ENCODE assay signal across 28 cellular contexts in the genomic region with DNA sequence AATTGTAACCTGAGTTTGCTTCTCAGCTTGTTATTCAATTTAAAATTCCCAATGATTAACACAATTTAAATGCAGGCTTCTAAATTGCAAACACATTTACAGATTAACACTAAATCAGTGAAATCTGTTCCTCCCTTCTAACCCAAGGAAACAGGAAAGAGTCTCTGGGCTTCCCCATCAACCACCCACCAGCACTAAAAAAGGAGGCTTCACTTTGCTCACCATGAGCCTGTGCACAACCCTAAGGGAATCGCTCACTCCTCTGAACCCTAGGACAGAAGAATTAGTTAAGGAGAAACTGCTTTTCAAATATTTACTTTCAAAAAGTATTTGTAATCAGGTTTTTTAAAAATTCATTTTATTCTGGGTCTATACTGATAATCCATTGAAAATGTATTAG.
"Had no signal": no experiment of that assay in that cellular context is flagged by ENCODE, and none has a peak within 500 bp of the region (broad histone marks: within the 10 kb centered on the region; RNA-seq: fewer than 3 reads in every experiment).

No MANE protein-coding gene starts in this region.

- H2AFZ ChIP-seq: parathyroid adenoma had no signal

- ATAC-seq: natural killer cell; psoas muscle; right cardiac atrium; right lobe of liver; stimulated activated effector memory CD8-positive, alpha-beta T cell treated with anti-CD3 and anti-CD28 coated beads, Interleukin-12 subunit alpha, Interleukin-12 subunit beta, amount 100 ng/mL, for 72 hours; stimulated activated naive B cell treated with anti-CD40 and anti-IgM and Interleukin-4, amounts not matched to agents 10 μg/mL and 1 μg/mL and 100 μg/mL, for 72 hours had no signal

- FAIRE-seq: small intestine, urothelium cell line had no signal

- H3K27ac Mint-ChIP-seq: natural killer cell; progenitor cell of endocrine pancreas; stimulated activated effector memory CD8-positive, alpha-beta T cell treated with anti-CD3 and anti-CD28 coated beads, Interleukin-12 subunit alpha, Interleukin-12 subunit beta, amount 100 ng/mL, for 72 hours; stimulated activated naive B cell treated with anti-CD40 and anti-IgM and Interleukin-4, amounts not matched to agents 10 μg/mL and 1 μg/mL and 100 μg/mL, for 72 hours; stimulated activated naive CD8-positive, alpha-beta T cell treated with anti-CD3 and anti-CD28 coated beads, Interleukin-15, Interleukin-2, amounts not matched to agents 100 ng/mL and 50 ng/mL, for 24 hours had no signal

- H3K36me3 ChIP-seq: ovary, right lobe of liver, sigmoid colon, stomach, thoracic aorta, thyroid gland, tibial nerve, upper lobe of left lung, vagina had no signal

- H3K4me1 Mint-ChIP-seq: natural killer cell; stimulated activated effector memory CD8-positive, alpha-beta T cell treated with anti-CD3 and anti-CD28 coated beads, Interleukin-12 subunit alpha, Interleukin-12 subunit beta, amount 100 ng/mL, for 72 hours; stimulated activated naive B cell treated with anti-CD40 and anti-IgM and Interleukin-4, amounts not matched to agents 10 μg/mL and 1 μg/mL and 100 μg/mL, for 72 hours had no signal

- H3K36me3 Mint-ChIP-seq: natural killer cell; stimulated activated effector memory CD8-positive, alpha-beta T cell treated with anti-CD3 and anti-CD28 coated beads, Interleukin-12 subunit alpha, Interleukin-12 subunit beta, amount 100 ng/mL, for 72 hours; stimulated activated naive B cell treated with anti-CD40 and anti-IgM and Interleukin-4, amounts not matched to agents 10 μg/mL and 1 μg/mL and 100 μg/mL, for 72 hours had no signal

- H3K9ac ChIP-seq: parathyroid adenoma had no signal

- H3K27me3 ChIP-seq: ovary, right lobe of liver, sigmoid colon, stomach, thyroid gland, tibial nerve, upper lobe of left lung, vagina had no signal

- H3K4me1 ChIP-seq: parathyroid adenoma, psoas muscle, right lobe of liver, sigmoid colon, stomach, thyroid gland, tibial nerve, upper lobe of left lung, vagina had no signal

- H3K4me3 Mint-ChIP-seq: natural killer cell; nephron; stimulated activated effector memory CD8-positive, alpha-beta T cell treated with anti-CD3 and anti-CD28 coated beads, Interleukin-12 subunit alpha, Interleukin-12 subunit beta, amount 100 ng/mL, for 72 hours; stimulated activated naive B cell treated with anti-CD40 and anti-IgM and Interleukin-4, amounts not matched to agents 10 μg/mL and 1 μg/mL and 100 μg/mL, for 72 hours; stimulated activated naive CD8-positive, alpha-beta T cell treated with anti-CD3 and anti-CD28 coated beads, Interleukin-15, Interleukin-2, amounts not matched to agents 100 ng/mL and 50 ng/mL, for 24 hours had no signal

- DNase-seq: natural killer cell; occipital lobe; ovary; posterior cingulate gyrus; psoas muscle; right cardiac atrium; right lobe of liver; sigmoid colon; small intestine; stimulated activated CD4-positive, alpha-beta T cell treated with anti-CD3 and anti-CD28 coated beads, Interleukin-15, amount 100 ng/mL, for 24 hours; stimulated activated CD4-positive, alpha-beta T cell treated with anti-CD3 and anti-CD28 coated beads, Interleukin-2, amount 100 ng/mL, for 24 hours; stimulated activated CD4-positive, alpha-beta T cell treated with anti-CD3 and anti-CD28 coated beads, Interleukin-2, amount 100 ng/mL, for 48 hours; stimulated activated CD4-positive, alpha-beta T cell treated with anti-CD3 and anti-CD28 coated beads, Interleukin-4, amount 100 ng/mL, for 24 hours; stimulated activated naive B cell treated with anti-CD40 and anti-IgM and Interleukin-4, amounts not matched to agents 10 μg/mL and 1 μg/mL and 100 μg/mL, for 72 hours; stimulated activated naive CD4-positive, alpha-beta T cell treated with Interleukin-2 at 50 U/mL for 16 hours; stomach; thyroid gland; trophoblast cell; upper lobe of left lung had no signal

- H3K4me3 ChIP-seq: ovary, psoas muscle, right lobe of liver, sigmoid colon, stomach, thoracic aorta, thyroid gland, tibial nerve, upper lobe of left lung, vagina had no signal

- H3K9me3 ChIP-seq: ovary, psoas muscle, right lobe of liver, sigmoid colon, thoracic aorta, thyroid gland, upper lobe of left lung, vagina had no signal

- H3K27ac ChIP-seq: ovary, parathyroid adenoma, psoas muscle, right lobe of liver, sigmoid colon, stomach, thoracic aorta, thyroid gland, tibial nerve, upper lobe of left lung, vagina had no signal

- H3K79me2 ChIP-seq: parathyroid adenoma had no signal

- H3K27me3 Mint-ChIP-seq: progenitor cell of endocrine pancreas had no signal
